Comparison of ENCODE assay signal across 1 cellular context in the genomic region with DNA sequence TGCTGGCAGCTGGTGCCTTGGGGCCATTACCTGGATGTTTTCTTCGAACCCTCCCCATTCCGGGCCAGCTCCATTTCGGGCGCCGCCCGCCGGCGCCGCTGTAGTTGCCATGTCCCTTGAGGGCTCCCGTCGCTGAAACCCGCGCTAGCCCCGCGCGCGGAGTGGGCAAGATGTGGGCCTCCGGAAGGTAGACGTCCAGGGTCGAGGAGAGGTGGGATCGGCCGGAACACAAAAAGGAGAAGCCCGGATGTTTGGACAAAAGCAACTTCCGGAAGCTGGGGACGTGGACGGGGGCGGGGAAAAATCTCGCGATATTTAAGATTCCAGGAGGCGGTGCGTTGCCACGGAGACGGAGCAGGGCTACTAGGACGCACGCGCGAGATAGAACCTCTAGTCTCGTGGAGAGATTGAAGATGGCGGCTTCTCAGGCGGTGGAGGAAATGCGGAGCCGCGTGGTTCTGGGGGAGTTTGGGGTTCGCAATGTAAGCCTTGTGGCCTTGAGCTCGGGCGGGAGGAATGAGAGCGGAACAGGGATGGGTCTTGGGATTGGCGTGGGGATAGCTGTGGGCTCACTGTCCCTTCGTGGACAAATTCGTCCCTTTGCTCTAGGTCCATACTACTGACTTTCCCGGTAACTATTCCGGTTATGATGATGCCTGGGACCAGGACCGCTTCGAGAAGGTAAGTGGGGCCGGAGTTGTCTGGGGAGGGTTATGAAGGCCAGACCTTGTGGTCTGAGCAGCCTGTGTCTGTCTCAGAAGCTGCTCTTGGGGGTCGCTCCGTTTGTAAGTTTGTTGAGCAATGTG.
TF ChIP-seq lines count a peak whose summit lies in the region.

Gene POLR1C (plus strand): TSS at position 393 of the 806 bp plus-strand sequence. CDS start 21 bp downstream, at position 414.
Gene YIPF3 (minus strand): TSS at position 230 of the 806 bp plus-strand sequence. CDS start 119 bp downstream, at position 111.

TF ChIP-seq in GM23338, 12 proteins besides CTCF, POLR2A, EP300 and RAD21:
- TF ChIP-seq, protein P1, sequence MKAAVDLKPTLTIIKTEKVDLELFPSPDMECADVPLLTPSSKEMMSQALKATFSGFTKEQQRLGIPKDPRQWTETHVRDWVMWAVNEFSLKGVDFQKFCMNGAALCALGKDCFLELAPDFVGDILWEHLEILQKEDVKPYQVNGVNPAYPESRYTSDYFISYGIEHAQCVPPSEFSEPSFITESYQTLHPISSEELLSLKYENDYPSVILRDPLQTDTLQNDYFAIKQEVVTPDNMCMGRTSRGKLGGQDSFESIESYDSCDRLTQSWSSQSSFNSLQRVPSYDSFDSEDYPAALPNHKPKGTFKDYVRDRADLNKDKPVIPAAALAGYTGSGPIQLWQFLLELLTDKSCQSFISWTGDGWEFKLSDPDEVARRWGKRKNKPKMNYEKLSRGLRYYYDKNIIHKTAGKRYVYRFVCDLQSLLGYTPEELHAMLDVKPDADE (IDR thresholded peaks at IDR 0.05) = peak; percentile 68
- TF ChIP-seq CREB1 (CRISPR knock-in tag; IDR thresholded peaks at IDR 0.05; ENCODE audit: low read depth) (no peak), POLR2AphosphoS5 (IDR thresholded peaks at IDR 0.05; ENCODE audit: low read depth) (peak; percentile 95)
